In the genomic region with DNA sequence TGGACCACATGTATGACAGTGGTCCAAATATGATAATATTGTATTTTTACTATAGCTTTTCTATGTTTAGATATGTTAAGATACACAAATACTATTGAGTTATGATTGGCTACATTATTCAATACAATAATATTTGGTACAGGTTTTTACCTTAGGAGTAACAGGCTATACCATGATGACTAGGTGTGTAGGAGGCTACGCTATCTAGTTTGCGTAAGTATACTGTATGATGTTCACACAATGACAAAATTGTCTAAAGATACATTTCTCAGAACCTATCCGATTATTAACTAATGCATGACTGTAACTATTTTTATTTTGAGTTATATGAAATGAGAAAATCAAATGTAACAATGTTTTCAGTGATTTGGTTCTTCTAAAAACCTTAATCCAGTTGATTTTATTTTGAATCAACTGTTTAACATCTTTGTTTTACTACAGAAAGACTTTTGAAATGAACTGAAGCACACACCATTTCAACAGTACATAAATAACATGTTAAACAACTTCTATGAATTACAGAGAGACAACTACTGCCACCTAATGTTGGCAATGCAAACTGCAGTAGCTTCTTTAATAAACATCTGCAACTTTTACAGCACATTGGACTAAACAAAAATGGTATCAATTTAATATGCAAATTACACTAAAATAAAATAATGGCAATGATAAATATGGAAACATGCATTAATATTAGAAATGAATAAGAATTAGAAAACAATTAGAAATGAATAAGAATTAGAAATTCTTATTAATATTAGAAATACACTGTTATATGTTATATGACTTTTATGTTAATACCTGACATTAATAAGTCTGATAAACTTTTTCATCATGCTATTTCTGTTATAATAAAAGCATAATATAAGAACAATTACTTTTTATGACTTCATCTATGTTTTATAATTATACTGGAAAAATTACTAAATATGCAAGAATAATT, we compare ENCODE assay signal across 8 cellular contexts.
DNase-seq lines count a peak whose midpoint lies in the region; ATAC-seq, FAIRE-seq and TF ChIP-seq lines count a peak whose summit lies in the region.

No MANE protein-coding gene starts in this region.

- DNase-seq in A549 (ENCODE audit: low read depth in 1 of 2, low spot score in 1 of 2), result peak in 1 of 2 experiments; percentile 61
- DNase-seq in EH (ENCODE audit: low read depth), result peak; percentile 66
- peak; percentile 51 for DNase-seq in HFF-Myc (ENCODE audit: extremely low read depth, low read depth)
- DNase-seq in NCI-H2029 (lab: John Stamatoyannopoulos, UW), result peak; percentile 21
- DNase-seq in WTC11 (ENCODE audit: low spot score), result no peak
- peak; percentile 81 for DNase-seq in fibroblast of peridontal ligament (ENCODE audit: extremely low read depth)
- DNase-seq in prostate gland (ENCODE audit: low spot score), result peak; percentile 46
- no peak for DNase-seq in epidermal melanocyte (ENCODE audit: insufficient read length, low spot score)

- H3K9me3 ChIP-seq in A549 (no peaks in the 10 kb centered on the region), prostate gland (no peaks in the 10 kb centered on the region)

- ATAC-seq in A549 (peak in 1 of 2 experiments; percentile 52; a peak in 1 of 6 replicates), WTC11 (0 out of 2 replicates have a peak, but pooled peaks have one; percentile 24)

- CTCF ChIA-PET in A549 (lab: Yijun Ruan, JAX), result interaction anchor here (0.6 to 1.7 kb wide), 8 partner anchors 9 to 443 kb away, joined by 3 to 8 read pairs (median 5); no protein-coding TSS in a partner anchor
- CTCF ChIA-PET in WTC11 (lab: Charles Lee), result interaction anchor here (0.6 to 1.7 kb wide), 16 partner anchors 8 to 518 kb away, joined by 3 to 10 read pairs (median 4); no protein-coding TSS in a partner anchor

- no peaks in the 10 kb centered on the region for H3K36me3 Mint-ChIP-seq in WTC11

- TF ChIP-seq RAD21 in A549 (conservative IDR thresholded peaks at IDR 0.05 in 1 of 2, IDR thresholded peaks at IDR 0.05 in 1 of 2), result peak; percentile 74 to 77

- H3K4me1 ChIP-seq in A549 (no peaks in the 10 kb centered on the region), prostate gland (replicated peaks) (no peaks in the 10 kb centered on the region)

- POLR2A ChIA-PET in A549 (lab: Yijun Ruan, JAX), result no interaction called here
- POLR2A ChIA-PET in WTC11 (lab: Charles Lee), result no interaction called here

- H3K27ac ChIP-seq in A549, result no peak overlapping the region
- H3K27ac ChIP-seq in prostate gland, result no peak overlapping the region

- H3K4me3 ChIP-seq in A549 (no peak overlapping the region), HFF-Myc (replicated peaks; ENCODE audit: low read depth, low read length) (no peak overlapping the region), prostate gland (no peak overlapping the region)

- peak; percentile 81 for TF ChIP-seq CTCF in A549 (IDR thresholded peaks at IDR 0.05)
- TF ChIP-seq CTCF in HFF-Myc (IDR thresholded peaks at IDR 0.05; ENCODE audit: low read depth, low read length, missing control alignments), result peak; percentile 56
- TF ChIP-seq CTCF in WTC11 (IDR thresholded peaks at IDR 0.05), result peak; percentile 34; the same call in 1 of the 2 replicates
- TF ChIP-seq CTCF in prostate gland (IDR thresholded peaks at IDR 0.05), result peak; percentile 52 to 86 (median 69)

- FAIRE-seq in A549 (lab: Jason Lieb, UNC), result peak; percentile 73

- no peaks in the 10 kb centered on the region for H3K36me3 ChIP-seq in prostate gland

- 47% methylated on average over 3 of the region's 3 CpGs for WGBS in A549 (ENCODE audit: missing lambda C conversion rate)
- 74% methylated on average over 3 of the region's 3 CpGs for WGBS in prostate gland

- no peak for TF ChIP-seq EP300 in A549 (IDR thresholded peaks at IDR 0.05)

- peaks cover 7% of the 10 kb centered on the region; the same call in 1 of the 2 replicates for H3K9me3 Mint-ChIP-seq in WTC11

- TF ChIP-seq POLR2A in A549 (IDR thresholded peaks at IDR 0.05; ENCODE audit: low read length), result no peak
- TF ChIP-seq POLR2A in prostate gland (IDR thresholded peaks at IDR 0.05), result no peak

- no peak overlapping the region for H3K27ac Mint-ChIP-seq in WTC11

- no peak overlapping the region for H3K4me3 Mint-ChIP-seq in WTC11

- no peaks in the 10 kb centered on the region for H3K27me3 Mint-ChIP-seq in WTC11 (ENCODE audit: low read depth)

- no peaks in the 10 kb centered on the region for H3K27me3 ChIP-seq in prostate gland (replicated peaks; ENCODE audit: insufficient read depth)

- H3K4me1 Mint-ChIP-seq in WTC11, result peaks cover 4% of the 10 kb centered on the region; the same call in 1 of the 2 replicates

- H3K4me2 ChIP-seq in A549, result no peak overlapping the region

- intact Hi-C loops in prostate gland (cut with DNase I), result no loop called here

TF ChIP-seq in A549, 52 proteins besides CTCF, POLR2A, EP300 and RAD21:
- TF ChIP-seq FOXS1 (CRISPR knock-in tag; IDR thresholded peaks at IDR 0.05) (no peak), SMC3 (IDR thresholded peaks at IDR 0.05) (peak; percentile 65), EHMT2 (IDR thresholded peaks at IDR 0.05; ENCODE audit: low read depth) (no peak)

TF ChIP-seq in WTC11, 78 proteins besides CTCF, POLR2A, EP300 and RAD21:
- TF ChIP-seq, protein P1, sequence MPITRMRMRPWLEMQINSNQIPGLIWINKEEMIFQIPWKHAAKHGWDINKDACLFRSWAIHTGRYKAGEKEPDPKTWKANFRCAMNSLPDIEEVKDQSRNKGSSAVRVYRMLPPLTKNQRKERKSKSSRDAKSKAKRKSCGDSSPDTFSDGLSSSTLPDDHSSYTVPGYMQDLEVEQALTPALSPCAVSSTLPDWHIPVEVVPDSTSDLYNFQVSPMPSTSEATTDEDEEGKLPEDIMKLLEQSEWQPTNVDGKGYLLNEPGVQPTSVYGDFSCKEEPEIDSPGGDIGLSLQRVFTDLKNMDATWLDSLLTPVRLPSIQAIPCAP (CRISPR knock-in tag; IDR thresholded peaks at IDR 0.05), result no peak
- TF ChIP-seq ZBTB43 (CRISPR knock-in tag; IDR thresholded peaks at IDR 0.05), result no peak
- no peak for TF ChIP-seq NFYB (CRISPR knock-in tag; conservative IDR thresholded peaks at IDR 0.05; ENCODE audit: low read depth)
- TF ChIP-seq ZNF425 (CRISPR knock-in tag; conservative IDR thresholded peaks at IDR 0.05), result no peak
- TF ChIP-seq, protein P2, sequence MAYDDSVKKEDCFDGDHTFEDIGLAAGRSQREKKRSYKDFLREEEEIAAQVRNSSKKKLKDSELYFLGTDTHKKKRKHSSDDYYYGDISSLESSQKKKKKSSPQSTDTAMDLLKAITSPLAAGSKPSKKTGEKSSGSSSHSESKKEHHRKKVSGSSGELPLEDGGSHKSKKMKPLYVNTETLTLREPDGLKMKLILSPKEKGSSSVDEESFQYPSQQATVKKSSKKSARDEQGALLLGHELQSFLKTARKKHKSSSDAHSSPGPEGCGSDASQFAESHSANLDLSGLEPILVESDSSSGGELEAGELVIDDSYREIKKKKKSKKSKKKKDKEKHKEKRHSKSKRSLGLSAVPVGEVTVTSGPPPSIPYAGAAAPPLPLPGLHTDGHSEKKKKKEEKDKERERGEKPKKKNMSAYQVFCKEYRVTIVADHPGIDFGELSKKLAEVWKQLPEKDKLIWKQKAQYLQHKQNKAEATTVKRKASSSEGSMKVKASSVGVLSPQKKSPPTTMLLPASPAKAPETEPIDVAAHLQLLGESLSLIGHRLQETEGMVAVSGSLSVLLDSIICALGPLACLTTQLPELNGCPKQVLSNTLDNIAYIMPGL (CRISPR knock-in tag; IDR thresholded peaks at IDR 0.05), result no peak
- no peak for TF ChIP-seq RORB (CRISPR knock-in tag; IDR thresholded peaks at IDR 0.05)
- TF ChIP-seq, protein P3, sequence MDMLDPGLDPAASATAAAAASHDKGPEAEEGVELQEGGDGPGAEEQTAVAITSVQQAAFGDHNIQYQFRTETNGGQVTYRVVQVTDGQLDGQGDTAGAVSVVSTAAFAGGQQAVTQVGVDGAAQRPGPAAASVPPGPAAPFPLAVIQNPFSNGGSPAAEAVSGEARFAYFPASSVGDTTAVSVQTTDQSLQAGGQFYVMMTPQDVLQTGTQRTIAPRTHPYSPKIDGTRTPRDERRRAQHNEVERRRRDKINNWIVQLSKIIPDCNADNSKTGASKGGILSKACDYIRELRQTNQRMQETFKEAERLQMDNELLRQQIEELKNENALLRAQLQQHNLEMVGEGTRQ (CRISPR knock-in tag; IDR thresholded peaks at IDR 0.05), result no peak
- no peak for TF ChIP-seq KAT7 (CRISPR knock-in tag; IDR thresholded peaks at IDR 0.05; ENCODE audit: borderline replicate concordance)
- TF ChIP-seq NFE2L1 (CRISPR knock-in tag; IDR thresholded peaks at IDR 0.05), result no peak

Comparison
In these comparisons a context has a peak if more than half of its experiments do, and no peak if none do; other contexts are left out.
1. DNase-seq: peak in EH (single experiment), HFF-Myc (single experiment), NCI-H2029 (single experiment), fibroblast of peridontal ligament (single experiment) and prostate gland (single experiment); none in WTC11 (single experiment) and epidermal melanocyte (single experiment).
2. Of the 8 proteins assayed by ChIP-seq in both WTC11 and A549: peak only in WTC11: none; only in A549: none; in both: CTCF; in neither: 7.
3. Peak in every context shown above with its lines, with median percentiles within 50 percentile points of each other: CTCF ChIP-seq.